ENCODE assay signal across 21 cellular contexts in genomic region chr3:30996467-30996866, GRCh38.
"Had no signal": no experiment of that assay in that cellular context is flagged by ENCODE, and none has a peak within 500 bp of the region (broad histone marks: within the 10 kb centered on the region; RNA-seq: fewer than 3 reads in every experiment).

No MANE protein-coding gene starts in this region.

- ATAC-seq: activated naive CD4-positive, alpha-beta T cell treated with anti-CD3 and anti-CD28 coated beads, Interleukin-2, amount 50 U/mL, for 72 hours; body of pancreas; left lung had no signal

- H3K27ac ChIP-seq: body of pancreas, left lung, suprapubic skin had no signal

- H3K36me3 Mint-ChIP-seq: activated naive CD4-positive, alpha-beta T cell treated with anti-CD3 and anti-CD28 coated beads, Interleukin-2, amount 50 U/mL, for 72 hours; memory B cell; type B pancreatic cell had no signal

- DNase-seq: activated CD4-positive, alpha-beta T cell treated with anti-CD3 and anti-CD28 coated beads, Interleukin-2, amount 50 U/mL, for 1 hour; activated CD4-positive, CD25-positive, alpha-beta regulatory T cell; activated effector memory CD4-positive, alpha-beta T cell treated with Interleukin-2 at 50 U/mL for 16 hours; activated T-cell treated with anti-CD3 and anti-CD28 coated beads, Interleukin-2, amount 50 U/mL, for 24 hours; amniotic stem cell; body of pancreas; central memory CD4-positive, alpha-beta T cell; cortex of kidney; effector memory CD4-positive, alpha-beta T cell; erythroblast; hippocampal formation; islet precursor cell; left lung; stimulated activated CD4-positive, alpha-beta T cell treated with anti-CD3 and anti-CD28 coated beads, Interleukin-12 subunit alpha, Interleukin-12 subunit beta, amount 100 ng/mL, for 4 hours; stimulated activated naive CD4-positive, alpha-beta T cell treated with Interleukin-2 at 50 U/mL for 16 hours; T-helper 2 cell had no signal

- H3K4me1 Mint-ChIP-seq: memory B cell, nephron had no signal

- H3K4me1 ChIP-seq: body of pancreas, left lung, suprapubic skin had no signal

- H3K27ac Mint-ChIP-seq: activated naive CD4-positive, alpha-beta T cell treated with anti-CD3 and anti-CD28 coated beads, Interleukin-2, amount 50 U/mL, for 72 hours; activated T-cell treated with anti-CD3 and anti-CD28 coated beads, Interleukin-2, amount 50 U/mL, for 24 hours; memory B cell; nephron; type B pancreatic cell had no signal

- H3K4me3 ChIP-seq: body of pancreas, left lung, suprapubic skin had no signal

- H3K9me3 Mint-ChIP-seq: activated T-cell treated with anti-CD3 and anti-CD28 coated beads, Interleukin-2, amount 50 U/mL, for 24 hours had no signal

- H3K27me3 Mint-ChIP-seq: type B pancreatic cell had no signal

- H3K4me3 Mint-ChIP-seq: activated T-cell treated with anti-CD3 and anti-CD28 coated beads, Interleukin-2, amount 50 U/mL, for 24 hours; memory B cell; nephron; type B pancreatic cell had no signal

- H3K36me3 ChIP-seq: left lung, suprapubic skin had no signal

- H3K27me3 ChIP-seq: body of pancreas, left lung, suprapubic skin had no signal

- H3K9me3 ChIP-seq: left lung, suprapubic skin had no signal
